Comparison of ENCODE assay signal across 8 cellular contexts in the genomic region with DNA sequence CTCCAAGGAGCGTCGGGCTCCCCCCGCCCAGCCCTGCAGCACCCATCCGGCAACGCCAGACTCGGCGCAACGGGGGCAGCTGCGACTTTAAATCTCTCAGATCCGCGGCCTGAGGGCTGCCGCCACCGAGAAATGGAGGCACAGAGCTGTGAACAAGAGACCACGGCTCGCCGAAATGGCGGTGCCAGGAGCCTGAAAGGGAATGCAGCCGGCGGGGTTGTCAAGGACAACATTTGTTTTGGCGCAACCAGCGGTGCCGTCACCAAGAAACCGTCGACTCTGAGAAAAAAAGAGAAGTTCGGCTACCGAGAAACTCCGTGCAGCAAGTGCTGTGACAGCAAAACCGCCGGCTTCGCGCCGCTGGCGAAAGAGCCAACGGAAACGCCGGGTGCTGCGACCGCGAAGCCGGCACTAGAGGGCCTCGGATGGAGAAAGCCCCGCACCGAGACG. TPM values are rescaled to one million over a fixed set of nuclear protein-coding genes. Genes with fewer than 3 reads are reported as not detected.
A peak's percentile ranks its signal among the peaks of the same experiment; 100 is the strongest.
DNase-seq lines count a peak whose midpoint lies in the region; ATAC-seq and TF ChIP-seq lines count a peak whose summit lies in the region.

No MANE protein-coding gene starts in this region.

- ATAC-seq in GM21447 (IDR thresholded peaks at IDR 0.05; ENCODE audit: unreplicated experiment) = peak; percentile 28

- H3K4me3 ChIP-seq in HUES64 (ENCODE audit: low read length) (peak overlapping the region; percentile 49), parathyroid adenoma (ENCODE audit: low read depth, low read length) (peak overlapping the region; percentile 66)

- TF ChIP-seq CTCF in parathyroid adenoma (IDR thresholded peaks at IDR 0.05) = peak; percentile 8

- under 1% methylated on average over 44 of the region's 44 CpGs for WGBS in HUES64

- no peaks in the 10 kb centered on the region for H3K36me3 ChIP-seq in HUES64 (ENCODE audit: insufficient read depth, low read length)
- no peaks in the 10 kb centered on the region for H3K36me3 ChIP-seq in parathyroid adenoma (ENCODE audit: control insufficient read depth, insufficient read depth, low read length)

- H3K4me1 ChIP-seq in HUES64 (ENCODE audit: insufficient read depth, low read length) = peaks cover 40% of the 10 kb centered on the region
- no peaks in the 10 kb centered on the region for H3K4me1 ChIP-seq in parathyroid adenoma

- peak overlapping the region; percentile 97 for H2AFZ ChIP-seq in parathyroid adenoma

- H3K27ac ChIP-seq in HUES64 (ENCODE audit: low read depth, low read length) = no peak overlapping the region
- peak overlapping the region; percentile 98 for H3K27ac ChIP-seq in parathyroid adenoma

- H3K9ac ChIP-seq in HUES64 (ENCODE audit: low read depth, low read length) = no peak overlapping the region
- H3K9ac ChIP-seq in parathyroid adenoma = peak overlapping the region; percentile 91

- H3K27me3 ChIP-seq in HUES64 (ENCODE audit: insufficient read depth, low read length) (peaks cover 95% of the 10 kb centered on the region), parathyroid adenoma (ENCODE audit: control insufficient read depth, insufficient read depth, low read length) (peaks cover 25% of the 10 kb centered on the region)

- DNase-seq in DMS114 treated with DMSO at 0.1 percent for 48 hours (lab: John Stamatoyannopoulos, UW; ENCODE audit: unreplicated experiment) (peak; percentile 84), RPMI8226 (peak; percentile 99), activated gamma-delta T cell (lab: John Stamatoyannopoulos, UW) (peak; percentile 73), globus pallidus (ENCODE audit: low spot score) (peak; percentile 82), ureter (ENCODE audit: low spot score) (peak; percentile 81)

- no peaks in the 10 kb centered on the region for H3K79me2 ChIP-seq in parathyroid adenoma

- H3K9me3 ChIP-seq in HUES64 (ENCODE audit: insufficient read depth, low read depth, low read length) (no peaks in the 10 kb centered on the region), parathyroid adenoma (ENCODE audit: control insufficient read depth, low read length) (no peaks in the 10 kb centered on the region)

- H3K4me2 ChIP-seq in parathyroid adenoma (ENCODE audit: low read length) = peak overlapping the region; percentile 68

RNA-seq across cellular contexts. Expression of gene ANXA2R, which starts 2.1 kb away (rescaled TPM):
- polyA plus RNA-seq in HUES64 (2013, experiment 1 of 2) = 0.15 TPM
- not detected for polyA plus RNA-seq in HUES64 (2013, experiment 2 of 2)
- total RNA-seq in ureter = 4.4 TPM
